ENCODE assay signal across 18 cellular contexts in genomic region chr14:34993444-34993843, GRCh38.
"Had no signal": no experiment of that assay in that cellular context is flagged by ENCODE, and none has a peak within 500 bp of the region (broad histone marks: within the 10 kb centered on the region; RNA-seq: fewer than 3 reads in every experiment).

No MANE protein-coding gene starts in this region.

- H3K27me3 ChIP-seq: foreskin keratinocyte, hepatocyte, pancreas had no signal

- ATAC-seq: foreskin keratinocyte, left cardiac atrium, lower lobe of right lung, pancreas, right cardiac atrium had no signal

- H3K4me1 ChIP-seq: foreskin keratinocyte, lower lobe of right lung had no signal

- H3K4me3 ChIP-seq: hepatocyte, left ventricle myocardium inferior, lower lobe of right lung, pancreas, smooth muscle cell had no signal

- H3K4me2 ChIP-seq: hepatocyte, smooth muscle cell had no signal

- H3K9me3 ChIP-seq: left ventricle myocardium inferior, lower lobe of right lung, pancreas had no signal

- H3K27ac ChIP-seq: foreskin keratinocyte, hepatocyte, left ventricle myocardium inferior, lower lobe of right lung, pancreas had no signal

- H3K36me3 ChIP-seq: left ventricle myocardium inferior, pancreas had no signal

- H2AFZ ChIP-seq: hepatocyte had no signal

- FAIRE-seq: endometrium, kidney, pancreas had no signal

- DNase-seq: effector memory CD4-positive, alpha-beta T cell; erythroblast; foreskin keratinocyte; kidney; left cardiac atrium; left ventricle myocardium inferior; lower lobe of right lung; mesendoderm; naive B cell; occipital lobe; pancreas; right cardiac atrium; stimulated activated CD4-positive, alpha-beta T cell treated with anti-CD3 and anti-CD28 coated beads, Interleukin-2, amount 100 ng/mL, for 48 hours; stimulated activated naive CD4-positive, alpha-beta T cell treated with Interleukin-2 at 50 U/mL for 16 hours; trophoblast cell had no signal
